2 cellular contexts compared by ENCODE assay signal in genomic region chr11:45413156-45413833, GRCh38.
TF ChIP-seq lines count a peak whose summit lies in the region.

No MANE protein-coding gene starts in this region.

TF ChIP-seq in H1, 55 proteins besides CTCF, POLR2A, EP300 and RAD21 (continued from another document):
- no peak for TF ChIP-seq ZNF274 (IDR thresholded peaks at IDR 0.05; ENCODE audit: borderline replicate concordance, extremely low read depth, low read length)
- no peak for TF ChIP-seq TBP (IDR thresholded peaks at IDR 0.05; ENCODE audit: low read depth, low read length)
- TF ChIP-seq E2F6 (IDR thresholded peaks at IDR 0.05), result no peak
- no peak for TF ChIP-seq NRF1 (IDR thresholded peaks at IDR 0.05; ENCODE audit: low read depth, low read length)
- no peak for TF ChIP-seq TEAD4 (IDR thresholded peaks at IDR 0.05; ENCODE audit: low read depth, low read length)
- TF ChIP-seq MAFK (IDR thresholded peaks at IDR 0.05; ENCODE audit: low read depth, low read length), result no peak

TF ChIP-seq in neural cell, 6 proteins besides CTCF, POLR2A, EP300 and RAD21 (continued from another document):
- TF ChIP-seq REST (IDR thresholded peaks at IDR 0.05; ENCODE audit: borderline replicate concordance), result no peak
- TF ChIP-seq MXI1 (conservative IDR thresholded peaks at IDR 0.05; ENCODE audit: poor library complexity, severe bottlenecking), result no peak
